ENCODE assay signal across 15 cellular contexts in the genomic region with DNA sequence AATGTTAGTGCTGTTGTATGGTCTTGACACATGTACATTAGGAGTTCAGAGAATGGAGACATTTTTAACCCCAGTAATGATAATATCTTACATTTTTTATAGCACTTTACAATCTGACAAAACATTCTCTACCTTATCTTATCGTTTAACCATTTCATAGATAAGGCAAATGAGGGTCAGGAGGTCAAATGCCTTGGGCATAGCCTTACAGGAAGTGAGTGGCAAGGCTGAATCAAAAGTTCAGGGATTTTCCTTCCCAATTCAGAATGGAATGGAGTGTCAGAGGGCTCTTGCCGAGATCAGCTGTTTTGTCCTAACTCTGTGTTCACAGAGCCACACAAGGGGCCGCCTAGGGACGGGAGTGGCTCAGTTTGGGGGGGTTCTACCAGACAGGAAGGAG. TPM values are rescaled to one million over a fixed set of nuclear protein-coding genes. Genes with fewer than 3 reads are reported as not detected.
A peak's percentile ranks its signal among the peaks of the same experiment; 100 is the strongest.
DNase-seq lines count a peak whose midpoint lies in the region; ATAC-seq and TF ChIP-seq lines count a peak whose summit lies in the region.
"Had no signal": no experiment of that assay in that cellular context is flagged by ENCODE, and none has a peak within 500 bp of the region (broad histone marks: within the 10 kb centered on the region; RNA-seq: fewer than 3 reads in every experiment).

No MANE protein-coding gene starts in this region.

- peak overlapping the region; percentile 31 for H2AFZ ChIP-seq in HCT116 (ENCODE audit: low read depth, low read length, poor library complexity, severe bottlenecking)

- H3K4me2 ChIP-seq in HCT116 (ENCODE audit: low read length), result no peak overlapping the region

- intact Hi-C loops in HCT116 (cut with micrococcal nuclease), result no loop called here
- intact Hi-C loops in Panc1 (cut with micrococcal nuclease; ENCODE audit: unreplicated experiment), result no loop called here
- intact Hi-C loops in left colon (cut with DNase I, micrococcal nuclease), result no loop called here
- intact Hi-C loops in cardiac septum (cut with DNase I), result no loop called here

- TF ChIP-seq CTCF in HCT116 (IDR thresholded peaks at IDR 0.05 in 2 of 3, conservative IDR thresholded peaks at IDR 0.05 in 1 of 3; ENCODE audit: borderline replicate concordance in 1 of 3, insufficient read depth in 1 of 3, low read depth in 2 of 3, low read length in 2 of 3), result no peak
- no peak for TF ChIP-seq CTCF in Panc1 (IDR thresholded peaks at IDR 0.05)

- RAD21 ChIA-PET in HCT116 (lab: Charles Lee; ENCODE audit: low non-redundant PET in 1 of 2, low total read pairs in 2 of 2, uncharacterized antibody in 2 of 2, unreplicated experiment in 2 of 2), result no interaction called here

- in situ Hi-C loops in Panc1 (cut with HindIII; ENCODE audit: low pct_unique_long_range_greater_than_20kb, low sequenced_read_pairs), result no loop called here

- TF ChIP-seq POLR2A in HCT116 (IDR thresholded peaks at IDR 0.05; ENCODE audit: borderline replicate concordance, extremely low read depth, insufficient read depth, insufficient read length), result no peak

- H4K20me1 ChIP-seq in HCT116 (ENCODE audit: insufficient read depth), result no peaks in the 10 kb centered on the region

- no peak overlapping the region for H3K4me3 ChIP-seq in HCT116 (replicated peaks in 1 of 2; ENCODE audit: low read depth in 1 of 2, low read length in 2 of 2)
- H3K4me3 ChIP-seq in Panc1 (ENCODE audit: low read depth in 2 of 2, low read length in 2 of 2), result no peak overlapping the region

- CTCF ChIA-PET in HCT116 (lab: Charles Lee) (no interaction called here), Panc1 (lab: Charles Lee) (no interaction called here)

- H3K27me3 ChIP-seq in HCT116 (ENCODE audit: insufficient read depth, low read length), result no peaks in the 10 kb centered on the region
- no peaks in the 10 kb centered on the region for H3K27me3 ChIP-seq in Panc1 (ENCODE audit: control insufficient read depth, insufficient read depth, low read length)

- H3K36me3 ChIP-seq in HCT116 (ENCODE audit: control insufficient read depth in 1 of 2, insufficient read depth in 2 of 2, low read length in 2 of 2) (no peaks in the 10 kb centered on the region), Panc1 (ENCODE audit: control insufficient read depth, insufficient read depth, low read length) (no peaks in the 10 kb centered on the region)

- H3K4me1 ChIP-seq in HCT116 (ENCODE audit: control insufficient read depth in 1 of 2, insufficient read depth in 2 of 2, low read length in 2 of 2) (peaks cover 0 to 5% of the 10 kb centered on the region in 2 experiments; a peak in 1 of 4 replicates), Panc1 (ENCODE audit: control insufficient read depth, insufficient read depth, low read length) (no peaks in the 10 kb centered on the region)

- no peaks in the 10 kb centered on the region for H3K9me3 ChIP-seq in HCT116 (ENCODE audit: control insufficient read depth in 1 of 2, insufficient read depth in 1 of 2, low read depth in 1 of 2, low read length in 2 of 2)
- H3K9me3 ChIP-seq in Panc1 (ENCODE audit: control insufficient read depth, insufficient read depth, low read depth, low read length), result no peaks in the 10 kb centered on the region

- no peak for TF ChIP-seq RAD21 in HCT116 (IDR thresholded peaks at IDR 0.05; ENCODE audit: low read depth)

- no peak overlapping the region for H3K9ac ChIP-seq in HCT116 (ENCODE audit: low read length)

- BruUV-seq in HCT116 (replicated peaks; lab: Mats Ljungman, UMichigan), result no TSS peak
- no TSS peak for BruUV-seq in Panc1 (replicated peaks; lab: Mats Ljungman, UMichigan)

- no peaks in the 10 kb centered on the region for H3K79me2 ChIP-seq in HCT116 (ENCODE audit: insufficient read depth, low read length)

- H3K27ac ChIP-seq in HCT116 (ENCODE audit: low read depth, low read length) (no peak overlapping the region), Panc1 (ENCODE audit: low read length) (no peak overlapping the region)
- H3K27ac ChIP-seq: C4-2B had no signal

- DNase-seq in HCT116 (ENCODE audit: low read depth, low spot score) (no peak), Panc1 (ENCODE audit: low read depth, low spot score) (no peak), left colon (no peak), cardiac septum (ENCODE audit: low spot score) (no peak)
- DNase-seq: ACHN, Kasumi-1, NCI-H1930, NCI-H345, NCI-H524 treated with DMSO at 0.1 percent for 48 hours, PC-3, T-helper 1 cell had no signal

- POLR2A ChIA-PET in HCT116 (lab: Charles Lee) (no interaction called here), Panc1 (lab: Charles Lee) (no interaction called here)

- ATAC-seq in HCT116 (no peak), Panc1 (peak; percentile 53; the same call in 1 of the 2 replicates), left colon (peak; percentile 88), GM19452 (IDR thresholded peaks at IDR 0.05; ENCODE audit: unreplicated experiment) (no peak), GM18519 (IDR thresholded peaks at IDR 0.05; ENCODE audit: low FRiP score, unreplicated experiment) (no peak), GM19324 (IDR thresholded peaks at IDR 0.05; ENCODE audit: low FRiP score, unreplicated experiment) (no peak)
- ATAC-seq: PC-3 had no signal

- H3K9me2 ChIP-seq in HCT116 (ENCODE audit: insufficient read depth), result no peaks in the 10 kb centered on the region

TF ChIP-seq in HCT116, 20 proteins besides CTCF, POLR2A, EP300 and RAD21:
- TF ChIP-seq, protein P1, sequence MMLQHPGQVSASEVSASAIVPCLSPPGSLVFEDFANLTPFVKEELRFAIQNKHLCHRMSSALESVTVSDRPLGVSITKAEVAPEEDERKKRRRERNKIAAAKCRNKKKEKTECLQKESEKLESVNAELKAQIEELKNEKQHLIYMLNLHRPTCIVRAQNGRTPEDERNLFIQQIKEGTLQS (IDR thresholded peaks at IDR 0.05), result no peak

RNA-seq across cellular contexts. Expression of a gene that starts 57.6 kb away (rescaled TPM):
- 51.5 TPM for total RNA-seq in HCT116 (2021; ENCODE audit: unreplicated experiment)
- polyA plus RNA-seq in HCT116 (2012), result 42.9 and 53.4 TPM in 2 replicates
- total RNA-seq in Panc1 (2021; ENCODE audit: unreplicated experiment), result 26.8 TPM
- 12.1 TPM for polyA plus RNA-seq in Panc1 (2012; ENCODE audit: insufficient read length)
- 10 to 100 TPM; 28.9 to 64.0 TPM for total RNA-seq in left colon
- 163 TPM for total RNA-seq in cardiac septum

Comparison
In these comparisons a context has a peak if more than half of its experiments do, and no peak if none do; other contexts are left out.
1. ATAC-seq: peak in Panc1 (single experiment) and left colon (single experiment); none in HCT116 (single experiment), GM19452 (single experiment), GM18519 (single experiment) and GM19324 (single experiment).